Comparison of ENCODE assay signal across 8 cellular contexts in the genomic region with DNA sequence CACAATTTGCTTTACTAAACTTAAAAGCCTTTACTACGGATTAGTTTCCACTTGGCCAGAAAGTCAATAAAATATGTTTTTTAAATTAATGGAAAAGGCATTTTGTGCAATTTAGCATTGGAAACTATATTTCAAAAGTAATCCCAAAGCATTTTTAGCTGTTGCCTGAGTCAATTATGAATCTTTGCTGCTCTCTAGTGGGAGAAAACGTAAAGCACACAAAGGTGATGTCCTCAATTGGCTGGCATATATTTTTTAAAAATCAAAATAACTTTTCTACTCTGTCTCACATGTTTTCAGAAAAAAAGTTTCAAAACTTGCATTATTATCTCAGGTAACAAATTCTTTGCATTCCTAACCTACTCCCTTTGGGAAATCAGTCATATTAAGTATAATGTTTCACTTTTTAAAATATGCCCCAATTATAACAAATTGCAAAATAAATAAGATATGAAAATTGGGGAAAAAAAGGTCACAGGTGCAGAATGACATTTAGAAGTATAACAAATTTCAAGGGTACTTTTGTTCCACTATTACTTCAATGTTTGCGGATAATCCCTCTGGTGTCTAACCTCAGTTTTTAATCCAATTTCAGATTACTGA. TPM values are rescaled to one million over a fixed set of nuclear protein-coding genes. Genes with fewer than 3 reads are reported as not detected.
DNase-seq lines count a peak whose midpoint lies in the region; ATAC-seq and TF ChIP-seq lines count a peak whose summit lies in the region.

No MANE protein-coding gene starts in this region.

- no peaks in the 10 kb centered on the region for H4K20me1 ChIP-seq in Loucy (ENCODE audit: insufficient read depth, low read length, poor library complexity, severe bottlenecking)

- CTCF ChIA-PET in activated CD8-positive, alpha-beta memory T cell treated with anti-CD3 and anti-CD28 coated beads, Interleukin-2, amount 10 ng/mL, durations not matched to agents 7 days and 5 days (lab: Charles Lee): interaction anchor here (0.7 to 5.9 kb wide), 6 partner anchors 8 to 217 kb away, joined by 3 to 60 read pairs (median 4); partner anchors contain the start of gene IGSF11

- DNase-seq in stimulated activated CD4-positive, alpha-beta T cell treated with anti-CD3 and anti-CD28 coated beads, Interleukin-2, amount 100 ng/mL, for 4 hours (ENCODE audit: low read depth): peak; percentile 1
- no peak for DNase-seq in stimulated activated CD4-positive, alpha-beta T cell treated with anti-CD3 and anti-CD28 coated beads, Interleukin-1b, Interleukin-23, amount 100 ng/mL, for 48 hours
- peak; percentile 80 for DNase-seq in adipocyte (ENCODE audit: low read depth)
- DNase-seq in iPS-NIHi7 (ENCODE audit: extremely low spot score): peak; percentile 28
- DNase-seq in upper lobe of left lung: no peak
- DNase-seq in activated CD8-positive, alpha-beta memory T cell treated with anti-CD3 and anti-CD28 coated beads, Interleukin-2, amount 10 ng/mL, durations not matched to agents 7 days and 5 days: no peak

- WGBS in upper lobe of left lung, 2 donors: 25 to 27% methylated on average over 3 of the region's 3 CpGs

- no peaks in the 10 kb centered on the region for H3K9me2 ChIP-seq in Loucy (replicated peaks; ENCODE audit: low read depth, low read length)

- H3K9ac ChIP-seq in Loucy (ENCODE audit: low read depth, low read length, poor library complexity, severe bottlenecking) (no peak overlapping the region), adipocyte (ENCODE audit: low read length) (no peak overlapping the region)

- H3F3A ChIP-seq in Loucy (ENCODE audit: low read depth): no peaks in the 10 kb centered on the region

- no peak overlapping the region for H3K4me2 ChIP-seq in Loucy (ENCODE audit: low read depth, low read length, poor library complexity, severe bottlenecking)

- H3K36me3 Mint-ChIP-seq in activated CD8-positive, alpha-beta memory T cell treated with anti-CD3 and anti-CD28 coated beads, Interleukin-2, amount 10 ng/mL, durations not matched to agents 7 days and 5 days: no peaks in the 10 kb centered on the region

- H3K27ac Mint-ChIP-seq in activated CD8-positive, alpha-beta memory T cell treated with anti-CD3 and anti-CD28 coated beads, Interleukin-2, amount 10 ng/mL, durations not matched to agents 7 days and 5 days: no peak overlapping the region

- H3K27me3 Mint-ChIP-seq in activated CD8-positive, alpha-beta memory T cell treated with anti-CD3 and anti-CD28 coated beads, Interleukin-2, amount 10 ng/mL, durations not matched to agents 7 days and 5 days: peaks cover 12% of the 10 kb centered on the region

- TF ChIP-seq CTCF in Loucy (conservative IDR thresholded peaks at IDR 0.05; ENCODE audit: low read length) (peak; percentile 80), upper lobe of left lung (IDR thresholded peaks at IDR 0.05) (peak in 5 of 6 experiments; percentile 37 to 52 (median 49))

- no peak overlapping the region for H3K4me3 Mint-ChIP-seq in activated CD8-positive, alpha-beta memory T cell treated with anti-CD3 and anti-CD28 coated beads, Interleukin-2, amount 10 ng/mL, durations not matched to agents 7 days and 5 days

- no peak for TF ChIP-seq POLR2A in upper lobe of left lung (IDR thresholded peaks at IDR 0.05)

- no peaks in the 10 kb centered on the region for H3K79me2 ChIP-seq in Loucy (ENCODE audit: insufficient read depth, low read length)

- no peaks in the 10 kb centered on the region for H3K9me3 Mint-ChIP-seq in activated CD8-positive, alpha-beta memory T cell treated with anti-CD3 and anti-CD28 coated beads, Interleukin-2, amount 10 ng/mL, durations not matched to agents 7 days and 5 days (ENCODE audit: low read depth)

- H3K36me3 ChIP-seq in Loucy (ENCODE audit: insufficient read depth, low read length): no peaks in the 10 kb centered on the region
- no peaks in the 10 kb centered on the region for H3K36me3 ChIP-seq in adipocyte (ENCODE audit: control insufficient read depth, insufficient read depth, low read length, severe bottlenecking)
- H3K36me3 ChIP-seq in upper lobe of left lung: no peaks in the 10 kb centered on the region

- no peak overlapping the region for H3K27ac ChIP-seq in upper lobe of left lung

- no peaks in the 10 kb centered on the region for H3K9me3 ChIP-seq in Loucy (ENCODE audit: insufficient read depth, low read depth, low read length)
- no peaks in the 10 kb centered on the region for H3K9me3 ChIP-seq in adipocyte (ENCODE audit: control insufficient read depth, low read length)
- H3K9me3 ChIP-seq in upper lobe of left lung: no peaks in the 10 kb centered on the region

- H3K4me1 ChIP-seq in Loucy (ENCODE audit: insufficient read depth, low read length, poor library complexity, severe bottlenecking) (no peaks in the 10 kb centered on the region), adipocyte (ENCODE audit: control insufficient read depth, insufficient read depth, low read length) (no peaks in the 10 kb centered on the region), upper lobe of left lung (no peaks in the 10 kb centered on the region)

- no peak overlapping the region for H3K4me3 ChIP-seq in Loucy (ENCODE audit: low read length, poor library complexity, severe bottlenecking)
- no peak overlapping the region for H3K4me3 ChIP-seq in adipocyte (ENCODE audit: low read length)
- no peak overlapping the region for H3K4me3 ChIP-seq in upper lobe of left lung

- H2AFZ ChIP-seq in Loucy (ENCODE audit: low read length): no peak overlapping the region

- H3K27me3 ChIP-seq in Loucy (ENCODE audit: insufficient read depth, low read length, poor library complexity, severe bottlenecking): no peaks in the 10 kb centered on the region
- no peaks in the 10 kb centered on the region for H3K27me3 ChIP-seq in adipocyte (replicated peaks; ENCODE audit: control insufficient read depth, insufficient read depth, low read length)
- no peaks in the 10 kb centered on the region for H3K27me3 ChIP-seq in upper lobe of left lung

- no peak for TF ChIP-seq EP300 in upper lobe of left lung (IDR thresholded peaks at IDR 0.05)

- no peaks in the 10 kb centered on the region for H3K4me1 Mint-ChIP-seq in activated CD8-positive, alpha-beta memory T cell treated with anti-CD3 and anti-CD28 coated beads, Interleukin-2, amount 10 ng/mL, durations not matched to agents 7 days and 5 days

- ATAC-seq in upper lobe of left lung (ENCODE audit: low FRiP score in 2 of 2) (peak in 1 of 2 donors; percentile 35), GM21723 (IDR thresholded peaks at IDR 0.05; ENCODE audit: unreplicated experiment) (no peak)
- no peak for ATAC-seq in activated CD8-positive, alpha-beta memory T cell treated with anti-CD3 and anti-CD28 coated beads, Interleukin-2, amount 10 ng/mL, durations not matched to agents 7 days and 5 days

RNA-seq across cellular contexts. Expression of gene TEX55, which starts 47.2 kb away (rescaled TPM):
- total RNA-seq in upper lobe of left lung: not detected
- total RNA-seq in activated CD8-positive, alpha-beta memory T cell treated with anti-CD3 and anti-CD28 coated beads, Interleukin-2, amount 10 ng/mL, durations not matched to agents 7 days and 5 days: not detected

Comparison
In these comparisons a context has a peak if more than half of its experiments do, and no peak if none do; other contexts are left out.
1. DNase-seq: peak in stimulated activated CD4-positive, alpha-beta T cell treated with anti-CD3 and anti-CD28 coated beads, Interleukin-2, amount 100 ng/mL, for 4 hours (single experiment), adipocyte (single experiment) and iPS-NIHi7 (single experiment); none in stimulated activated CD4-positive, alpha-beta T cell treated with anti-CD3 and anti-CD28 coated beads, Interleukin-1b, Interleukin-23, amount 100 ng/mL, for 48 hours (single experiment), upper lobe of left lung (0 of 2) and activated CD8-positive, alpha-beta memory T cell treated with anti-CD3 and anti-CD28 coated beads, Interleukin-2, amount 10 ng/mL, durations not matched to agents 7 days and 5 days (single experiment).